In the genomic region with DNA sequence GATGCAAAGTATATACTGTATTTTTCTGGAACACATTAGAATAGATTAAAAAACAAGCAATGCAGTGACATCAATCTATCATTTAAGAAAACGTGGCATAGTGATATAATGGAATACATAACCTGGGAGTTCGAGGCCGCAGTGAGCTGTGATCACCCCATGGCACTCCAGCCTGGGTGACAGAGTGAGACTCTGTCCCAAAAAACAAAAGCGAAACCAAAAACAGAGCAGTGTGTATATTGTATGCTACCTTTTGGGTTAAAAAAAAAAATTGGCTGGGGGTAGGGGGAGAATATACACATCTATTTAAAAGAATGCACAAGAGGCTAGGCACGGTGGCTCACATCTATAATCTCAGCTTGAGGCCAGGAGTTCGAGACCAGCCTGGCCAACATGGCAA, we compare ENCODE assay signal across 10 cellular contexts. TPM values are rescaled to one million over a fixed set of nuclear protein-coding genes. Genes with fewer than 3 reads are reported as not detected.
DNase-seq lines count a peak whose midpoint lies in the region; ATAC-seq and TF ChIP-seq lines count a peak whose summit lies in the region.
"Had no signal": no experiment of that assay in that cellular context is flagged by ENCODE, and none has a peak within 500 bp of the region (broad histone marks: within the 10 kb centered on the region; RNA-seq: fewer than 3 reads in every experiment).

No MANE protein-coding gene starts in this region.

- peaks cover 96% of the 10 kb centered on the region for H3K36me3 Mint-ChIP-seq in activated T-cell treated with anti-CD3 and anti-CD28 coated beads, Interleukin-2, amount 50 U/mL, for 24 hours (ENCODE audit: low read depth)
- H3K36me3 Mint-ChIP-seq in T-helper 1 cell treated with Interleukin-12 subunit alpha and Interleukin-12 subunit beta and Interleukin-4 antibody, amounts not matched to agents 30 μg/mL and 1 μg/mL, for 36 hours (ENCODE audit: low read depth): peaks cover 51% of the 10 kb centered on the region

- WGBS in esophagus squamous epithelium, 2 donors: 34 to 47% methylated on average over 6 of the region's 6 CpGs

- H3K27me3 ChIP-seq in esophagus squamous epithelium: no peaks in the 10 kb centered on the region
- H3K27me3 ChIP-seq: right lobe of liver had no signal

- DNase-seq in activated T-cell treated with anti-CD3 and anti-CD28 coated beads, Interleukin-2, amount 50 U/mL, for 24 hours: no peak
- DNase-seq in activated T-cell treated with anti-CD3 and anti-CD28 coated beads for 4 hours: no peak
- DNase-seq in esophagus squamous epithelium (lab: John Stamatoyannopoulos, UW): no peak
- no peak for DNase-seq in substantia nigra (lab: John Stamatoyannopoulos, UW)
- no peak for DNase-seq in glomerular visceral epithelial cell (ENCODE audit: extremely low spot score)
- no peak for DNase-seq in DMS153 (lab: John Stamatoyannopoulos, UW)
- DNase-seq: NCI-H2107, right lobe of liver had no signal

- H3K4me1 Mint-ChIP-seq in activated T-cell treated with anti-CD3 and anti-CD28 coated beads, Interleukin-2, amount 50 U/mL, for 24 hours (ENCODE audit: low read depth): peaks cover 96% of the 10 kb centered on the region
- H3K4me1 Mint-ChIP-seq in T-helper 1 cell treated with Interleukin-12 subunit alpha and Interleukin-12 subunit beta and Interleukin-4 antibody, amounts not matched to agents 30 μg/mL and 1 μg/mL, for 36 hours (ENCODE audit: low read depth): peaks cover 84% of the 10 kb centered on the region

- peak overlapping the region; percentile 88 to 96 (median 90) for H3K27ac ChIP-seq in esophagus squamous epithelium
- peak overlapping the region; percentile 35 for H3K27ac ChIP-seq in substantia nigra (ENCODE audit: low read depth, low read length, poor library complexity, severe bottlenecking)
- H3K27ac ChIP-seq: right lobe of liver had no signal

- H3K4me1 ChIP-seq in esophagus squamous epithelium: peaks cover 69 to 100% (median 90%) of the 10 kb centered on the region in 3 donors

- no peak for TF ChIP-seq CTCF in esophagus squamous epithelium (IDR thresholded peaks at IDR 0.05)

- H3K36me3 ChIP-seq in esophagus squamous epithelium: peaks cover 0 to 37% (median 6%) of the 10 kb centered on the region in 3 donors
- H3K36me3 ChIP-seq: right lobe of liver had no signal

- intact Hi-C loops in esophagus squamous epithelium (cut with DNase I): no loop called here

- H3K4me3 Mint-ChIP-seq in activated T-cell treated with anti-CD3 and anti-CD28 coated beads, Interleukin-2, amount 50 U/mL, for 24 hours: peak overlapping the region; percentile 46
- peak overlapping the region; percentile 55 for H3K4me3 Mint-ChIP-seq in T-helper 1 cell treated with Interleukin-12 subunit alpha and Interleukin-12 subunit beta and Interleukin-4 antibody, amounts not matched to agents 30 μg/mL and 1 μg/mL, for 36 hours

- H3K27me3 Mint-ChIP-seq in activated T-cell treated with anti-CD3 and anti-CD28 coated beads, Interleukin-2, amount 50 U/mL, for 24 hours: no peaks in the 10 kb centered on the region
- H3K27me3 Mint-ChIP-seq in T-helper 1 cell treated with Interleukin-12 subunit alpha and Interleukin-12 subunit beta and Interleukin-4 antibody, amounts not matched to agents 30 μg/mL and 1 μg/mL, for 36 hours (ENCODE audit: low read depth): no peaks in the 10 kb centered on the region

- no peak overlapping the region for H3K4me3 ChIP-seq in esophagus squamous epithelium
- H3K4me3 ChIP-seq: right lobe of liver had no signal

- ATAC-seq in GM18867 (IDR thresholded peaks at IDR 0.05; ENCODE audit: unreplicated experiment): no peak

- H3K27ac Mint-ChIP-seq in activated T-cell treated with anti-CD3 and anti-CD28 coated beads, Interleukin-2, amount 50 U/mL, for 24 hours: peak overlapping the region; percentile 86
- peak overlapping the region; percentile 76 for H3K27ac Mint-ChIP-seq in T-helper 1 cell treated with Interleukin-12 subunit alpha and Interleukin-12 subunit beta and Interleukin-4 antibody, amounts not matched to agents 30 μg/mL and 1 μg/mL, for 36 hours

- no peaks in the 10 kb centered on the region for H3K9me3 ChIP-seq in esophagus squamous epithelium
- H3K9me3 ChIP-seq: right lobe of liver had no signal

- H3K9me3 Mint-ChIP-seq in activated T-cell treated with anti-CD3 and anti-CD28 coated beads, Interleukin-2, amount 50 U/mL, for 24 hours: no peaks in the 10 kb centered on the region
- H3K9me3 Mint-ChIP-seq in T-helper 1 cell treated with Interleukin-12 subunit alpha and Interleukin-12 subunit beta and Interleukin-4 antibody, amounts not matched to agents 30 μg/mL and 1 μg/mL, for 36 hours: no peaks in the 10 kb centered on the region

- TF ChIP-seq POLR2A in esophagus squamous epithelium (IDR thresholded peaks at IDR 0.05): no peak

RNA-seq across cellular contexts. Expression of a gene that starts 13.5 kb away (rescaled TPM):
- 100 to 1,000 TPM; 238 to 883 (median 448) TPM for total RNA-seq in esophagus squamous epithelium
